ENCODE assay signal across 22 cellular contexts in the genomic region with DNA sequence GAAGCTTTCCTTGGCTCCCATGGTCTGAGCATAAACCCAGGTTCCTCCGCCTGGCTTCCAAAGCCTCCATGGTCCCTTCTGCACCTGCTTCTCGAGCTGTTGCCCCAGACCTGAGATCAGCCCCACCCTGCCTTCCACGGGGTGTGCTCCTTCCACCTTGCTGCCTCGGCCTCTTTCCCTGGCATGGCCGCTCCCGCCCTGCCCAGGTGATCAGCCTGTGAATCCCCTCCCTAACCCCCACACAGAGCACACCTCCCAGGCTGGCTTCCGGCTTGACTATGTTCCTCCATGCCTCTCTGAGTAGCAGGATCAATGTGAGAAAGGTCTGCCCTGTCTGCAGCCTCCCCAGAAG. TPM values are rescaled to one million over a fixed set of nuclear protein-coding genes. Genes with fewer than 3 reads are reported as not detected.
DNase-seq lines count a peak whose midpoint lies in the region; FAIRE-seq and TF ChIP-seq lines count a peak whose summit lies in the region.
"Had no signal": no experiment of that assay in that cellular context is flagged by ENCODE, and none has a peak within 500 bp of the region (broad histone marks: within the 10 kb centered on the region; RNA-seq: fewer than 3 reads in every experiment).

No MANE protein-coding gene starts in this region.

- peak overlapping the region; percentile 18 to 72 (median 53) for H3K4me3 Mint-ChIP-seq in brain
- H3K4me3 Mint-ChIP-seq: WTC11 had no signal

- peak; percentile 30 for DNase-seq in H7
- peak; percentile 88 for DNase-seq in mesenteric fat pad (ENCODE audit: low spot score)
- DNase-seq in small intestine: peak; percentile 44
- DNase-seq in NCI-H446 (lab: John Stamatoyannopoulos, UW): no peak
- no peak for DNase-seq in osteoblast (ENCODE audit: insufficient read length, low spot score, missing footprints)
- no peak for DNase-seq in NCI-H510A (lab: John Stamatoyannopoulos, UW)
- DNase-seq: activated CD4-positive, alpha-beta T cell treated with anti-CD3 and anti-CD28 coated beads, Interleukin-2, amount 50 U/mL, for 48 hours; activated CD8-positive, alpha-beta memory T cell treated with anti-CD3 and anti-CD28 coated beads, Interleukin-2, amount 50 U/mL, for 48 hours; activated gamma-delta T cell; amniotic stem cell; GF-D8; heart right ventricle; NCI-H146; Right ventricle myocardium superior; stimulated activated CD4-positive, alpha-beta T cell treated with anti-CD3 and anti-CD28 coated beads, Interleukin-1b, Interleukin-23, amount 100 ng/mL, for 48 hours; T1000 had no signal

- peaks cover 0 to 5% of the 10 kb centered on the region in 2 donors for H3K4me1 ChIP-seq in small intestine (ENCODE audit: control insufficient read depth in 2 of 2, insufficient read depth in 1 of 2, low read depth in 1 of 2, low read length in 1 of 2)
- H3K4me1 ChIP-seq in osteoblast (ENCODE audit: insufficient read depth, low read length): peaks cover 14% of the 10 kb centered on the region

- no peak for TF ChIP-seq CTCF in brain (conservative IDR thresholded peaks at IDR 0.05)
- no peak for TF ChIP-seq CTCF in osteoblast (IDR thresholded peaks at IDR 0.05; ENCODE audit: extremely low read depth, low read depth, low read length)

- H3K27me3 ChIP-seq in H7 (ENCODE audit: control insufficient read depth, insufficient read depth, low read length) (no peaks in the 10 kb centered on the region), small intestine (ENCODE audit: control insufficient read depth in 2 of 2, insufficient read depth in 2 of 2, low read length in 2 of 2) (no peaks in the 10 kb centered on the region), osteoblast (ENCODE audit: insufficient read depth, low read length) (peaks cover 6% of the 10 kb centered on the region)
- H3K27me3 ChIP-seq: cardiac muscle cell, dorsolateral prefrontal cortex, heart right ventricle had no signal

- WGBS in small intestine, 3 donors: 29 to 65% (median 39%) methylated on average over 7 of the region's 7 CpGs

- no peak overlapping the region for H3K4me2 ChIP-seq in osteoblast (ENCODE audit: insufficient read depth, low read length)

- H3K27ac Mint-ChIP-seq in brain: peak overlapping the region in 4 of 5 experiments; percentile 15 to 77 (median 38)
- H3K27ac Mint-ChIP-seq: WTC11 had no signal

- no peak overlapping the region for H2AFZ ChIP-seq in osteoblast (ENCODE audit: low read length)

- H3K27ac ChIP-seq in small intestine (ENCODE audit: low read depth in 1 of 2, low read length in 1 of 2) (no peak overlapping the region), osteoblast (ENCODE audit: low read depth, low read length) (no peak overlapping the region)
- H3K27ac ChIP-seq: cardiac muscle cell, dorsolateral prefrontal cortex, epithelial cell of prostate, heart right ventricle had no signal

- no peak overlapping the region for H3K4me3 ChIP-seq in H7 (ENCODE audit: insufficient read depth, low read depth, low read length)
- H3K4me3 ChIP-seq in small intestine (ENCODE audit: low read depth in 1 of 2, low read length in 2 of 2): no peak overlapping the region
- no peak overlapping the region for H3K4me3 ChIP-seq in osteoblast (ENCODE audit: insufficient read depth, low read length)
- H3K4me3 ChIP-seq: cardiac muscle cell, dorsolateral prefrontal cortex, heart right ventricle, K562 had no signal

- H4K20me1 ChIP-seq in osteoblast (ENCODE audit: insufficient read depth, low read length): peaks cover 15% of the 10 kb centered on the region

- peaks cover 23% of the 10 kb centered on the region for H3K79me2 ChIP-seq in osteoblast (ENCODE audit: insufficient read depth, low read length)

- H3K9me3 Mint-ChIP-seq in brain: peaks cover 0 to 4% (median 0%) of the 10 kb centered on the region in 5 experiments
- H3K9me3 Mint-ChIP-seq: WTC11 had no signal

- H3K36me3 ChIP-seq in H7 (replicated peaks; ENCODE audit: control insufficient read depth, insufficient read depth, low read length): no peaks in the 10 kb centered on the region; the same call in 1 of the 2 replicates
- H3K36me3 ChIP-seq in small intestine (ENCODE audit: control insufficient read depth in 2 of 2, insufficient read depth in 2 of 2, low read length in 2 of 2): no peaks in the 10 kb centered on the region
- H3K36me3 ChIP-seq in osteoblast (ENCODE audit: insufficient read depth, low read length): no peaks in the 10 kb centered on the region
- H3K36me3 ChIP-seq: cardiac muscle cell, heart right ventricle had no signal

- peaks cover 19% of the 10 kb centered on the region for H3K4me1 Mint-ChIP-seq in brain

- peaks cover 5% of the 10 kb centered on the region for H3K36me3 Mint-ChIP-seq in brain

- H3K9me3 ChIP-seq in small intestine (ENCODE audit: control insufficient read depth, low read depth) (no peaks in the 10 kb centered on the region), osteoblast (ENCODE audit: low read depth, low read length) (no peaks in the 10 kb centered on the region)
- H3K9me3 ChIP-seq: heart right ventricle had no signal

- no peak for FAIRE-seq in small intestine (lab: Jason Lieb, UNC)
- FAIRE-seq: K562 had no signal

- peaks cover 12% of the 10 kb centered on the region for H3K27me3 Mint-ChIP-seq in brain

RNA-seq across cellular contexts. Expression of gene PPP6R3, which starts 2.7 kb away (rescaled TPM):
- total RNA-seq in H7 (2014; rRNA removed; shearing (Covaris generic)): 133 and 142 TPM in 2 replicates
- 18.3 TPM for polyA plus RNA-seq in brain (ENCODE audit: insufficient read depth, low read depth, low replicate concordance)
- 81.3 TPM for total RNA-seq in mesenteric fat pad
- 10 to 100 TPM; 30.5 to 39.4 (median 38.7) TPM for polyA plus RNA-seq in small intestine
- 131 and 151 TPM in 2 replicates for total RNA-seq in osteoblast

Comparison
In these comparisons a context has a peak if more than half of its experiments do, and no peak if none do; other contexts are left out.
1. DNase-seq: peak in H7 (single experiment), mesenteric fat pad (single experiment) and small intestine (single experiment); none in NCI-H446 (0 of 2), osteoblast (single experiment) and NCI-H510A (single experiment).